Comparison of ENCODE assay signal across 8 cellular contexts in genomic region chrX:100643943-100644587, GRCh38. TPM values are rescaled to one million over a fixed set of nuclear protein-coding genes. Genes with fewer than 3 reads are reported as not detected.
DNase-seq lines count a peak whose midpoint lies in the region; ATAC-seq lines count a peak whose summit lies in the region.

A gene with protein sequence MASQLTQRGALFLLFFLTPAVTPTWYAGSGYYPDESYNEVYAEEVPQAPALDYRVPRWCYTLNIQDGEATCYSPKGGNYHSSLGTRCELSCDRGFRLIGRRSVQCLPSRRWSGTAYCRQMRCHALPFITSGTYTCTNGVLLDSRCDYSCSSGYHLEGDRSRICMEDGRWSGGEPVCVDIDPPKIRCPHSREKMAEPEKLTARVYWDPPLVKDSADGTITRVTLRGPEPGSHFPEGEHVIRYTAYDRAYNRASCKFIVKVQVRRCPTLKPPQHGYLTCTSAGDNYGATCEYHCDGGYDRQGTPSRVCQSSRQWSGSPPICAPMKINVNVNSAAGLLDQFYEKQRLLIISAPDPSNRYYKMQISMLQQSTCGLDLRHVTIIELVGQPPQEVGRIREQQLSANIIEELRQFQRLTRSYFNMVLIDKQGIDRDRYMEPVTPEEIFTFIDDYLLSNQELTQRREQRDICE (plus strand): TSS chrX:100644199. CDS start chrX:100646323, 2,124 bp downstream.

- ATAC-seq in esophagus mucosa (peak; percentile 95), HG03521 (IDR thresholded peaks at IDR 0.05; ENCODE audit: unreplicated experiment) (no peak)

- intact Hi-C loops in posterior vena cava (cut with DNase I), result no loop called here

- DNase-seq in EL (peak; percentile 84), NCI-H226 (peak; percentile 81), posterior vena cava (ENCODE audit: low spot score) (peak; percentile 75), NK-92 (lab: John Stamatoyannopoulos, UW; ENCODE audit: unreplicated experiment) (no peak), UCSD-AML1 (lab: John Stamatoyannopoulos, UW; ENCODE audit: unreplicated experiment) (no peak), NCI-H2081 treated with DMSO at 0.1 percent for 48 hours (lab: John Stamatoyannopoulos, UW) (no peak)

RNA-seq across cellular contexts. Expression of the gene that starts here (rescaled TPM):
- total RNA-seq in esophagus mucosa (18.9 TPM), posterior vena cava (10 to 100 TPM; 34.5 to 40.3 TPM)

Comparison
In these comparisons a context has a peak if more than half of its experiments do, and no peak if none do; other contexts are left out.
1. DNase-seq: peak in EL (single experiment), NCI-H226 (single experiment) and posterior vena cava (single experiment); none in NK-92 (single experiment), UCSD-AML1 (single experiment) and NCI-H2081 treated with DMSO at 0.1 percent for 48 hours (single experiment).